ENCODE assay signal across 8 cellular contexts in the genomic region with DNA sequence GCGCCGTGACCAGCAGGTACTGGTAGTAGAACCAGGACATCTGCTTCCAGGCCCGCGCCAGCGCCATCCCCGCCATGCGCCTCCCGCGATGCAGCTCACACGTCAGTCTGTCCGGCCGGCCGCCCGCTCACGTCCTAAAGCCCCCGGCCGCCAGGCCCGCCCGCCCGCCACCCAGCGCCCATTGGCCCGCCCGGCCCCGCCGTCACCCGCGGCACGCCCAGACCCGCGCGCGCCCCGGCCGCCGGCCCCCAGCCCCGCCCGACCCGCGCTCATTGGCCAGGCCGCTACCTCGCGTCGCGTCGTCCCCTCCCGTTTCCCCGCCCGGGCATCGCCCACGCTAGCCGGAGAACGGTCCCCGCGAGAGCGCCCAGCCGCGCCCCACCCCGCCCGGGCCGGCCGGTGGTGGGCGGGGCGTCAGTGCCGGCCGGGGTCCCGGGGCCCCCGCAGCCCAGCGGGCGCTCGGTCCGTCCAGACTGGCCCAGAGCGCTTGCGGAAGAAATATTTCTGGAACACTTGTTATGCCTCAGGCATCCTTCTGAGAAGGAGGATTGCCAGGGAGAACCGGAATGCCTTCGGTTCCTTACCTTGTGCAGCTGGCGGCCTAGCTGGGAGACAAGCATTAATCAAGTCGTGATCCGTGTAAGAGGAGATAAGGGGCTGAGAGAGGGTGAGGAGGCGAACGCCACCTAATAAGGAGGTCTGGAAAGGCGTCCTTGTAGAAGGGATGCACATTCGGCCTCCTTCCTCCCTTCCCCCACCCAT. TPM values are rescaled to one million over a fixed set of nuclear protein-coding genes. Genes with fewer than 3 reads are reported as not detected.
DNase-seq lines count a peak whose midpoint lies in the region; ATAC-seq and TF ChIP-seq lines count a peak whose summit lies in the region.

A gene with protein sequence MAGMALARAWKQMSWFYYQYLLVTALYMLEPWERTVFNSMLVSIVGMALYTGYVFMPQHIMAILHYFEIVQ (minus strand): TSS at position 109 of the 762 bp plus-strand sequence. CDS start 33 bp downstream, at position 76.

- peak within 1 kb of the TSS; percentile 52 for H3K4me3 ChIP-seq in GM12875 (ENCODE audit: low read depth, low read length)
- H3K4me3 ChIP-seq in trophoblast cell (ENCODE audit: low read depth, low read length), result peak within 1 kb of the TSS; percentile 85
- peak within 1 kb of the TSS; percentile 57 to 88 (median 74) for H3K4me3 ChIP-seq in tibial nerve

- H3K27me3 ChIP-seq in trophoblast cell (ENCODE audit: insufficient read depth, low read length) (no peaks in the 10 kb centered on the region), tibial nerve (no peaks in the 10 kb centered on the region)

- no CpG with 5 or more reads among the region's 82 CpGs for WGBS in trophoblast cell (ENCODE audit: extremely low coverage, insufficient coverage, insufficient read length)
- WGBS in tibial nerve, 2 donors, result 0 to 3% methylated on average over 17 to 19 of the region's 82 CpGs

- H2BK120ac ChIP-seq in trophoblast cell (ENCODE audit: insufficient read depth, low read length, poor library complexity), result peak within 1 kb of the TSS; percentile 14

- TF ChIP-seq CTCF in GM12875 (IDR thresholded peaks at IDR 0.05; ENCODE audit: borderline replicate concordance, insufficient read depth, low read depth, low read length) (no peak), tibial nerve (IDR thresholded peaks at IDR 0.05) (peak in 1 of 5 experiments; percentile 34)

- H3K79me1 ChIP-seq in trophoblast cell (ENCODE audit: low read length), result peaks cover 7% of the 10 kb centered on the region

- H2AFZ ChIP-seq in trophoblast cell (ENCODE audit: insufficient read depth, low read length, poor library complexity), result peak within 1 kb of the TSS; percentile 81

- peak within 1 kb of the TSS; percentile 91 for H3K14ac ChIP-seq in trophoblast cell (ENCODE audit: low read length)

- H4K91ac ChIP-seq in trophoblast cell (ENCODE audit: low read depth, low read length), result peak within 1 kb of the TSS; percentile 72

- peak within 1 kb of the TSS; percentile 61 for H2AK5ac ChIP-seq in trophoblast cell (ENCODE audit: low read length)

- peak within 1 kb of the TSS; percentile 73 for H4K8ac ChIP-seq in trophoblast cell (ENCODE audit: low read depth, low read length)

- peak within 1 kb of the TSS; percentile 66 for H4K12ac ChIP-seq in trophoblast cell (ENCODE audit: low read depth, low read length)

- ATAC-seq in HG02759 (IDR thresholded peaks at IDR 0.05; ENCODE audit: unreplicated experiment) (peak; percentile 90), Right ventricle myocardium inferior (peak; percentile 98)

- peak within 1 kb of the TSS; percentile 91 for H3K4me2 ChIP-seq in trophoblast cell (ENCODE audit: low read length)

- H3K9ac ChIP-seq in trophoblast cell (ENCODE audit: low read length), result peak within 1 kb of the TSS; percentile 81

- H3K4ac ChIP-seq in trophoblast cell (ENCODE audit: low read depth, low read length), result peak within 1 kb of the TSS; percentile 44

- peak within 1 kb of the TSS; percentile 71 for H2BK5ac ChIP-seq in trophoblast cell (ENCODE audit: low read depth, low read length, poor library complexity)

- H3K36me3 ChIP-seq in trophoblast cell (ENCODE audit: control insufficient read depth in 1 of 2, insufficient read depth in 2 of 2, low read length in 2 of 2), result no peaks in the 10 kb centered on the region
- H3K36me3 ChIP-seq in tibial nerve, result no peaks in the 10 kb centered on the region

- intact Hi-C loops in Right ventricle myocardium inferior (cut with DNase I), result loop anchor here (5.0 kb wide), 1 partner anchor 75 kb away; a partner anchor contains a TSS

- H3K79me2 ChIP-seq in trophoblast cell (ENCODE audit: control insufficient read depth, insufficient read depth, low read length, poor library complexity), result peaks cover 3% of the 10 kb centered on the region

- H3K18ac ChIP-seq in trophoblast cell (ENCODE audit: low read length), result peak within 1 kb of the TSS; percentile 69

- H3K4me1 ChIP-seq in trophoblast cell (ENCODE audit: control insufficient read depth in 1 of 2, insufficient read depth in 2 of 2, low read length in 2 of 2) (peaks cover 0 to 5% of the 10 kb centered on the region in 2 experiments), tibial nerve (peaks cover 0 to 28% (median 16%) of the 10 kb centered on the region in 4 donors)

- TF ChIP-seq POLR2A in tibial nerve (IDR thresholded peaks at IDR 0.05), result peak; percentile 85 to 97

- peak in 1 of 2 donors; percentile 91 for TF ChIP-seq EP300 in tibial nerve (IDR thresholded peaks at IDR 0.05)

- DNase-seq in NCI-H128 (lab: John Stamatoyannopoulos, UW; ENCODE audit: unreplicated experiment), result peak; percentile 67
- peak; percentile 50 to 79 for DNase-seq in SW 1271 (lab: John Stamatoyannopoulos, UW)
- peak; percentile 80 for DNase-seq in activated naive CD8-positive, alpha-beta T cell treated with anti-CD3 and anti-CD28 coated beads, Interleukin-2, amount 50 U/mL, for 16 hours (ENCODE audit: low read depth, low spot score)
- DNase-seq in Right ventricle myocardium inferior (ENCODE audit: missing footprints), result peak; percentile 96
- peak; percentile 83 to 91 for DNase-seq in trophoblast cell
- DNase-seq in tibial nerve (ENCODE audit: low spot score in 2 of 2), result peak; percentile 76 to 86

- H2BK12ac ChIP-seq in trophoblast cell (ENCODE audit: low read length), result peak within 1 kb of the TSS; percentile 6

- H3K23ac ChIP-seq in trophoblast cell (ENCODE audit: low read length), result no peak within 1 kb of the TSS

- H3K9me3 ChIP-seq in trophoblast cell (ENCODE audit: insufficient read depth, low read depth, low read length) (no peaks in the 10 kb centered on the region), tibial nerve (no peaks in the 10 kb centered on the region)

- peak within 1 kb of the TSS; percentile 79 for H3K27ac ChIP-seq in trophoblast cell (ENCODE audit: low read depth, low read length)
- H3K27ac ChIP-seq in tibial nerve, result peak within 1 kb of the TSS; percentile 89 to 97 (median 94)

RNA-seq across cellular contexts. Expression of the gene that starts here (rescaled TPM):
- 18.8 TPM for total RNA-seq in Right ventricle myocardium inferior
- polyA plus RNA-seq in trophoblast cell (2013), result 20.1 and 20.8 TPM in 2 replicates
- 10 to 100 TPM; 13.7 to 28.8 (median 19.6) TPM for total RNA-seq in tibial nerve

Comparison
In these comparisons a context has a peak if more than half of its experiments do, and no peak if none do; other contexts are left out.
1. Peak in every context shown above with its lines: DNase-seq, ATAC-seq, H3K4me3 ChIP-seq and H3K27ac ChIP-seq.